Comparison of ENCODE assay signal across 14 cellular contexts in the genomic region with DNA sequence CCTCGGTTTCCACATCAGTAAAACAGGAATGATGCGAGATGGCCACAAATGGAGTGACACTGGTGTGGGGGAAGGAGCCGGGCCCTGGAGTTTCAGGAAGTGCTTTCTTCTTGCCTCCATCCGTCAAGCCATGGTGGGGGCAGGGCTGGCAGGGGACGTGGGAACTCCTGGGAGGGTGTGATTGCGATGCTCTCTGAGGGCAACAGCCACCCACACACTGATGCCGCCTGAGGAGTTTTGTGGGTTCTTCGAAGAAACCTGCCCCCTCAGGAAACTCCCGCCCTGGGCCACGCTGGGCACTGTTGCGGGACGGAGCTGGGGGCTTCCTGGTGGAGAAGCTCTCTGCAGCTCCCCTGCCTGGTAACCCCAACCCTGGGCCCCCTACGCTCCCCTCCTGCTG. TPM values are rescaled to one million over a fixed set of nuclear protein-coding genes. Genes with fewer than 3 reads are reported as not detected.
DNase-seq lines count a peak whose midpoint lies in the region; ATAC-seq, FAIRE-seq and TF ChIP-seq lines count a peak whose summit lies in the region.
"Not testable (repeated sequence)": the region's sequence is repeated elsewhere in the genome, so short reads cannot be mapped to it uniquely, and the experiment has no call there.
"Had no signal": no experiment of that assay in that cellular context is flagged by ENCODE, and none has a peak within 500 bp of the region (broad histone marks: within the 10 kb centered on the region; RNA-seq: fewer than 3 reads in every experiment).

No MANE protein-coding gene starts in this region.

- H3K36me3 ChIP-seq in CD8-positive, alpha-beta T cell (ENCODE audit: insufficient read depth, low read length); GM12878 (ENCODE audit: control insufficient read depth in 2 of 2, insufficient read depth in 2 of 2, low read length in 1 of 2); heart right ventricle: not testable (repeated sequence)

- H3K4me2 ChIP-seq in GM12878 (ENCODE audit: control insufficient read depth, insufficient read depth), result not testable (repeated sequence)

- H3K9me3 ChIP-seq in CD8-positive, alpha-beta T cell (ENCODE audit: low read length); GM12878 (replicated peaks; ENCODE audit: control insufficient read depth, insufficient read depth, low read length); heart right ventricle: not testable (repeated sequence)

- SMC1A ChIA-PET in GM12878 (lab: Charles Lee; ENCODE audit: uncharacterized antibody, unreplicated experiment), result not testable (repeated sequence)

- not testable (repeated sequence) for DNase-seq in CD8-positive, alpha-beta T cell; GM19239 (ENCODE audit: insufficient read length, low spot score); activated CD4-positive, alpha-beta T cell treated with anti-CD3 and anti-CD28 coated beads for 36 hours; GM12878 (ENCODE audit: low read depth, low spot score); heart right ventricle; naive B cell; stimulated activated naive B cell treated with anti-CD40 and anti-IgM and Interleukin-4, amounts not matched to agents 10 μg/mL and 1 μg/mL and 100 μg/mL, for 72 hours

- intact Hi-C loops in CD8-positive, alpha-beta T cell (cut with DNase I, micrococcal nuclease); activated CD4-positive, alpha-beta T cell treated with anti-CD3 and anti-CD28 coated beads for 36 hours (cut with DNase I, micrococcal nuclease); GM12878 (cut with micrococcal nuclease; ENCODE audit: unreplicated experiment); heart right ventricle (cut with DNase I): not testable (repeated sequence)

- not testable (repeated sequence) for BruUV-seq in GM12878 (replicated peaks; lab: Mats Ljungman, UMichigan)

- POLR2A ChIA-PET in CD8-positive, alpha-beta T cell (lab: Charles Lee); activated CD4-positive, alpha-beta T cell treated with anti-CD3 and anti-CD28 coated beads for 36 hours (lab: Charles Lee); GM12878 (lab: Charles Lee): not testable (repeated sequence)

- H3K4me1 Mint-ChIP-seq in CD8-positive, alpha-beta T cell (ENCODE audit: low read depth); activated CD4-positive, alpha-beta T cell treated with anti-CD3 and anti-CD28 coated beads for 36 hours; naive B cell; stimulated activated naive B cell treated with anti-CD40 and anti-IgM and Interleukin-4, amounts not matched to agents 10 μg/mL and 1 μg/mL and 100 μg/mL, for 72 hours: not testable (repeated sequence)

- not testable (repeated sequence) for H3K4me1 ChIP-seq in CD8-positive, alpha-beta T cell (ENCODE audit: insufficient read depth, low read length); GM12878 (ENCODE audit: control insufficient read depth, insufficient read depth, low read length); heart right ventricle

- H3K9ac ChIP-seq in GM12878 (ENCODE audit: control insufficient read depth, insufficient read depth, low read length), result not testable (repeated sequence)

- H3K27me3 Mint-ChIP-seq in CD8-positive, alpha-beta T cell (ENCODE audit: low read depth); activated CD4-positive, alpha-beta T cell treated with anti-CD3 and anti-CD28 coated beads for 36 hours; naive B cell; stimulated activated naive B cell treated with anti-CD40 and anti-IgM and Interleukin-4, amounts not matched to agents 10 μg/mL and 1 μg/mL and 100 μg/mL, for 72 hours: not testable (repeated sequence)

- not testable (repeated sequence) for H2AFZ ChIP-seq in GM12878 (ENCODE audit: control insufficient read depth, low read depth, low read length)

- not testable (repeated sequence) for H3K4me3 ChIP-seq in CD8-positive, alpha-beta T cell (ENCODE audit: low read depth, low read length); GM12878; heart right ventricle

- not testable (repeated sequence) for TF ChIP-seq CTCF in CD8-positive, alpha-beta T cell (IDR thresholded peaks at IDR 0.05); GM12878 (IDR thresholded peaks at IDR 0.05 in 2 of 3, conservative IDR thresholded peaks at IDR 0.05 in 1 of 3; ENCODE audit: control insufficient read depth in 2 of 3, extremely low read depth in 1 of 3, insufficient read depth in 1 of 3, low read depth in 3 of 3, low read length in 3 of 3); heart right ventricle (IDR thresholded peaks at IDR 0.05)

- TF ChIP-seq RAD21 in GM12878 (IDR thresholded peaks at IDR 0.05; ENCODE audit: insufficient read depth, low read depth, low read length), result not testable (repeated sequence)

- not testable (repeated sequence) for H3K27me3 ChIP-seq in CD8-positive, alpha-beta T cell (ENCODE audit: insufficient read depth, low read length); GM12878 (replicated peaks in 1 of 2; ENCODE audit: control insufficient read depth in 2 of 2, insufficient read depth in 2 of 2, low read length in 1 of 2); heart right ventricle

- H4K20me1 ChIP-seq in GM12878 (ENCODE audit: control insufficient read depth, insufficient read depth), result not testable (repeated sequence)

- no CpG with 5 or more reads among the region's 13 CpGs for WGBS in GM12878 (ENCODE audit: insufficient coverage, insufficient replicate concordance, low lambda C conversion rate, missing lambda C conversion rate)
- no CpG with 5 or more reads among the region's 13 CpGs for WGBS in heart right ventricle, 2 donors

- H3K27ac ChIP-seq in CD8-positive, alpha-beta T cell (ENCODE audit: low read depth, low read length); GM12878 (ENCODE audit: control insufficient read depth, insufficient read depth); heart right ventricle: not testable (repeated sequence)

- not testable (repeated sequence) for H3K27ac Mint-ChIP-seq in CD8-positive, alpha-beta T cell; activated CD4-positive, alpha-beta T cell treated with anti-CD3 and anti-CD28 coated beads for 36 hours; naive B cell; stimulated activated naive B cell treated with anti-CD40 and anti-IgM and Interleukin-4, amounts not matched to agents 10 μg/mL and 1 μg/mL and 100 μg/mL, for 72 hours

- in situ Hi-C loops in GM12878 (cut with MboI), result not testable (repeated sequence)

- FAIRE-seq in GM19239 (lab: Jason Lieb, UNC), result peak; percentile 90
- peak; percentile 13 for FAIRE-seq in GM12878 (lab: Jason Lieb, UNC)

- not testable (repeated sequence) for TF ChIP-seq EP300 in GM12878 (IDR thresholded peaks at IDR 0.05; ENCODE audit: borderline replicate concordance in 1 of 2, control insufficient read depth in 1 of 2, low read depth in 2 of 2, low read length in 2 of 2)

- H3K4me3 Mint-ChIP-seq in CD8-positive, alpha-beta T cell; activated CD4-positive, alpha-beta T cell treated with anti-CD3 and anti-CD28 coated beads for 36 hours; naive B cell; stimulated activated naive B cell treated with anti-CD40 and anti-IgM and Interleukin-4, amounts not matched to agents 10 μg/mL and 1 μg/mL and 100 μg/mL, for 72 hours: not testable (repeated sequence)

- not testable (repeated sequence) for H3K79me2 ChIP-seq in GM12878 (ENCODE audit: control insufficient read depth, insufficient read depth, low read length)

- not testable (repeated sequence) for H3K9me3 Mint-ChIP-seq in CD8-positive, alpha-beta T cell; activated CD4-positive, alpha-beta T cell treated with anti-CD3 and anti-CD28 coated beads for 36 hours (ENCODE audit: low read depth); naive B cell; stimulated activated naive B cell treated with anti-CD40 and anti-IgM and Interleukin-4, amounts not matched to agents 10 μg/mL and 1 μg/mL and 100 μg/mL, for 72 hours

- RAD21 ChIA-PET in GM12878 (lab: Charles Lee; ENCODE audit: unreplicated experiment), result not testable (repeated sequence)

- not testable (repeated sequence) for H3K36me3 Mint-ChIP-seq in CD8-positive, alpha-beta T cell; activated CD4-positive, alpha-beta T cell treated with anti-CD3 and anti-CD28 coated beads for 36 hours (ENCODE audit: low read depth); naive B cell; stimulated activated naive B cell treated with anti-CD40 and anti-IgM and Interleukin-4, amounts not matched to agents 10 μg/mL and 1 μg/mL and 100 μg/mL, for 72 hours

- TF ChIP-seq POLR2A in GM12878 (IDR thresholded peaks at IDR 0.05; ENCODE audit: low read depth, low read length), result not testable (repeated sequence)

- CTCF ChIA-PET in CD8-positive, alpha-beta T cell (lab: Charles Lee); activated CD4-positive, alpha-beta T cell treated with anti-CD3 and anti-CD28 coated beads for 36 hours (lab: Charles Lee); GM12878 (lab: Yijun Ruan, JAX): not testable (repeated sequence)

- ATAC-seq in CD8-positive, alpha-beta T cell, result peak; percentile 24
- ATAC-seq in HG03196 (IDR thresholded peaks at IDR 0.05; ENCODE audit: unreplicated experiment) (peak; percentile 30), GM12878 (peak; percentile 43), heart right ventricle (peak in 5 of 8 donors; percentile 2 to 7 (median 5)), naive B cell (ENCODE audit: low read depth in 2 of 2) (peak; percentile 64 to 74)
- ATAC-seq in activated CD4-positive, alpha-beta T cell treated with anti-CD3 and anti-CD28 coated beads for 36 hours, result peak; percentile 40
- ATAC-seq in stimulated activated naive B cell treated with anti-CD40 and anti-IgM and Interleukin-4, amounts not matched to agents 10 μg/mL and 1 μg/mL and 100 μg/mL, for 72 hours (replicated peaks), result peak; percentile 52 to 56

RNA-seq across cellular contexts. Expression of a gene that starts 8.0 kb away (rescaled TPM):
- 10 to 100 TPM; 15.7 to 18.7 TPM for total RNA-seq in CD8-positive, alpha-beta T cell
- total RNA-seq in activated CD4-positive, alpha-beta T cell treated with anti-CD3 and anti-CD28 coated beads for 36 hours, result 1 to 10 TPM; 2.9 to 4.0 TPM
- total RNA-seq in GM12878 (2013; cell fraction: nucleolus; rRNA removed), result 194 and 200 TPM in 2 replicates
- total RNA-seq in GM12878 (2014; rRNA removed), result 18.7 and 21.2 TPM in 2 replicates
- total RNA-seq in GM12878 (2014; rRNA removed; fragmentation: Illumina TruSeq; extraction: Trizol), result 35.1 and 37.3 TPM in 2 replicates
- total RNA-seq in GM12878 (2021), result 29.3 and 32.4 TPM in 2 replicates
- polyA plus RNA-seq in GM12878 (2011; ENCODE audit: low read depth), result 12.7 TPM
- polyA plus RNA-seq in GM12878 (2011; rRNA removed), result 5.5 and 7.5 TPM in 2 replicates
- polyA plus RNA-seq in GM12878 (2011; cell fraction: cytosol; rRNA removed), result 4.3 and 5.9 TPM in 2 replicates
- polyA plus RNA-seq in GM12878 (2011; cell fraction: nucleus; rRNA removed), result 18.7 and 26.5 TPM in 2 replicates
- 18.3 and 26.2 TPM in 2 replicates for polyA plus RNA-seq in GM12878 (2012)
- 5.6 and 24.6 TPM in 2 replicates for polyA plus RNA-seq in GM12878 (2014; fragmentation: Illumina TruSeq; extraction: Trizol)
- 1 to 10 TPM; 1.5 to 1.9 TPM for polyA plus RNA-seq in GM12878 (2014; fragmentation: Nextera tagmentation; extraction: Ambion mirVana)
- polyA plus RNA-seq in GM12878 (2014; rRNA removed), result 52.0 and 63.2 TPM in 2 replicates
- 1 to 10 TPM; 2.8 TPM for polyA plus RNA-seq in GM12878 (2016; fragmentation: Nextera tagmentation; extraction: Ambion mirVana)
- polyA minus RNA-seq in GM12878 (2011; rRNA and poly(A)+ RNA removed), result 8.1 and 14.8 TPM in 2 replicates
- 2.4 and 2.9 TPM in 2 replicates for polyA minus RNA-seq in GM12878 (2011; cell fraction: cytosol; rRNA and poly(A)+ RNA removed)
- 14.4 and 35.1 TPM in 2 replicates for polyA minus RNA-seq in GM12878 (2011; cell fraction: nucleus; rRNA and poly(A)+ RNA removed)
- 1 to 10 TPM in 7 of 10 donors, under 1 TPM in 3; 0.53 to 2.9 (median 1.6) TPM for total RNA-seq in heart right ventricle
- 1 to 10 TPM in 1 of 2 donors, under 1 TPM in 1; 0.94 to 3.1 TPM for polyA plus RNA-seq in heart right ventricle
- 1 to 10 TPM in 5 of 6 donors, not detected in 1; 3.5 to 7.2 (median 4.4) TPM for polyA plus RNA-seq in naive B cell (ENCODE audit: low read depth in 6 of 6)
- total RNA-seq: A172, Daoy, G401, HFFc6, PC-3 had no signal
- polyA plus RNA-seq: AG04450 had no signal

Comparison
In these comparisons a context has a peak if more than half of its experiments do, and no peak if none do; other contexts are left out.
1. ATAC-seq: peak in every context shown above with its lines; median percentile 69 in naive B cell; 54 in stimulated activated naive B cell treated with anti-CD40 and anti-IgM and Interleukin-4, amounts not matched to agents 10 μg/mL and 1 μg/mL and 100 μg/mL, for 72 hours; 43 in GM12878; 40 in activated CD4-positive, alpha-beta T cell treated with anti-CD3 and anti-CD28 coated beads for 36 hours; 30 in HG03196; 24 in CD8-positive, alpha-beta T cell; 5 in heart right ventricle.